ENCODE assay signal across 8 cellular contexts in the genomic region with DNA sequence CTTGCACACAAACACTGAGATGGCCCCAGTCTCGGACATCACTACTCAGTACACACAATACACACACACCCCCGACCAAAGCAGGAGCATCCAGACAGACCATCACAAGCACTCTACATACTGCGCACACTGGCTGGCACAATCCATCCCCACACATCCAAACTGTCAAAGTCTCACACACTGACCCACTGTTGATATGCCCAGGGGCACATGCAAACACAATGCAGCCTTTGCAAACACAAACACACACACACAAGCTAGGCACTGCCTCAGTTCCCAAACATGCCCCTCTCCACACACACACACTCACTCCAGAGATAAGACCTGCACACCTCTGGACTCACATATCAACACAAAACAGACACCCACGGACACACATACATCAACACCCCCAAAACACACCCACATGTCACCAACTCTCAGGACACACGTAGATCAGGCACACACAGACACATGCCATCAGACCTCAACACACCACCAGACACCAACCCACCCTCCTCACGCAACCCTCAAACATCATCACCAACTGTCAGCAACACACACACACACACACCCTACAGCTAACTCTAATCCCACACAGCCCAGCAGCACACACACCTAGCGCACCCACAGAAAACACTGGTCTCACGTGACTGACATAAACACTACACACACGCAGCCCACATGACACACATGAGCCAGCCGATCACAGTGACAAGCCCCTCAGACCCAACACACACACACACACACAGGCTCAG. TPM values are rescaled to one million over a fixed set of nuclear protein-coding genes. Genes with fewer than 3 reads are reported as not detected.
DNase-seq lines count a peak whose midpoint lies in the region; ATAC-seq lines count a peak whose summit lies in the region.

No MANE protein-coding gene starts in this region.

- no peaks in the 10 kb centered on the region for H3K27me3 Mint-ChIP-seq in activated CD4-positive, alpha-beta T cell treated with anti-CD3 and anti-CD28 coated beads for 36 hours
- no peaks in the 10 kb centered on the region for H3K27me3 Mint-ChIP-seq in effector memory CD8-positive, alpha-beta T cell

- CTCF ChIA-PET in activated CD4-positive, alpha-beta T cell treated with anti-CD3 and anti-CD28 coated beads for 36 hours (lab: Charles Lee) = no interaction called here

- intact Hi-C loops in activated CD4-positive, alpha-beta T cell treated with anti-CD3 and anti-CD28 coated beads for 36 hours (cut with DNase I, micrococcal nuclease) = loop anchor here (5.0 kb wide), 2 partner anchors 72 to 627 kb away; a partner anchor contains a TSS

- POLR2A ChIA-PET in activated CD4-positive, alpha-beta T cell treated with anti-CD3 and anti-CD28 coated beads for 36 hours (lab: Charles Lee) = interaction anchor here (0.6 to 1.1 kb wide), 2 partner anchors 15 to 50 kb away, joined by 3 to 5 read pairs; no protein-coding TSS in a partner anchor

- H3K9me3 Mint-ChIP-seq in activated CD4-positive, alpha-beta T cell treated with anti-CD3 and anti-CD28 coated beads for 36 hours (ENCODE audit: low read depth) = no peaks in the 10 kb centered on the region
- H3K9me3 Mint-ChIP-seq in effector memory CD8-positive, alpha-beta T cell = no peaks in the 10 kb centered on the region

- H3K4me1 Mint-ChIP-seq in activated CD4-positive, alpha-beta T cell treated with anti-CD3 and anti-CD28 coated beads for 36 hours = peaks cover 35% of the 10 kb centered on the region
- H3K4me1 Mint-ChIP-seq in effector memory CD8-positive, alpha-beta T cell (ENCODE audit: low read depth in 2 of 2) = peaks cover 24 to 30% of the 10 kb centered on the region in 2 donors

- peak; percentile 41 for DNase-seq in activated CD4-positive, alpha-beta T cell treated with anti-CD3 and anti-CD28 coated beads for 36 hours
- DNase-seq in activated CD4-positive, alpha-beta T cell treated with anti-CD3 and anti-CD28 coated beads, Interleukin-2, amount 50 U/mL, for 1 hour = no peak
- DNase-seq in RPMI7951 (ENCODE audit: low read depth) (peak; percentile 36), nucleus accumbens (lab: John Stamatoyannopoulos, UW) (peak in 29 of 56 donors; percentile 7 to 59 (median 32)), A172 (ENCODE audit: low spot score) (no peak), globus pallidus (ENCODE audit: low spot score) (no peak)
- peak; percentile 40 to 50 (median 46) for DNase-seq in effector memory CD8-positive, alpha-beta T cell

- no peak for ATAC-seq in activated CD4-positive, alpha-beta T cell treated with anti-CD3 and anti-CD28 coated beads for 36 hours
- peak; percentile 3 for ATAC-seq in effector memory CD8-positive, alpha-beta T cell (replicated peaks)
- no peak for ATAC-seq in HG02870 (IDR thresholded peaks at IDR 0.05; ENCODE audit: unreplicated experiment)

- H3K4me3 Mint-ChIP-seq in activated CD4-positive, alpha-beta T cell treated with anti-CD3 and anti-CD28 coated beads for 36 hours = no peak overlapping the region
- no peak overlapping the region for H3K4me3 Mint-ChIP-seq in effector memory CD8-positive, alpha-beta T cell

- no peak overlapping the region for H3K27ac Mint-ChIP-seq in activated CD4-positive, alpha-beta T cell treated with anti-CD3 and anti-CD28 coated beads for 36 hours
- H3K27ac Mint-ChIP-seq in effector memory CD8-positive, alpha-beta T cell = no peak overlapping the region

- H3K36me3 Mint-ChIP-seq in activated CD4-positive, alpha-beta T cell treated with anti-CD3 and anti-CD28 coated beads for 36 hours (ENCODE audit: low read depth) = peaks cover 6% of the 10 kb centered on the region
- peaks cover 45% of the 10 kb centered on the region for H3K36me3 Mint-ChIP-seq in effector memory CD8-positive, alpha-beta T cell (ENCODE audit: insufficient read depth)

RNA-seq across cellular contexts. Expression of a gene that starts 1.9 kb away (rescaled TPM):
- total RNA-seq in activated CD4-positive, alpha-beta T cell treated with anti-CD3 and anti-CD28 coated beads for 36 hours = 10 to 100 TPM in 1 of 2 experiments, 1 to 10 TPM in 1; 8.1 to 12.0 TPM
- 1.8 and 2.2 TPM in 2 replicates for total RNA-seq in RPMI7951 (2014; rRNA removed; shearing (Covaris generic))
- 5.7 and 7.6 TPM in 2 replicates for total RNA-seq in A172 (2014; rRNA removed; shearing (Covaris generic))

RNA-seq across cellular contexts. Expression of a gene that starts 27.2 kb away (rescaled TPM):
- 10 to 100 TPM; 22.4 to 30.6 TPM for total RNA-seq in activated CD4-positive, alpha-beta T cell treated with anti-CD3 and anti-CD28 coated beads for 36 hours
- 3.2 and 6.5 TPM in 2 replicates for total RNA-seq in RPMI7951 (2014; rRNA removed; shearing (Covaris generic))
- 2.6 and 3.7 TPM in 2 replicates for total RNA-seq in A172 (2014; rRNA removed; shearing (Covaris generic))

RNA-seq across cellular contexts. Expression of a gene that starts 45.6 kb away (rescaled TPM):
- 10 to 100 TPM; 11.7 to 13.2 TPM for total RNA-seq in activated CD4-positive, alpha-beta T cell treated with anti-CD3 and anti-CD28 coated beads for 36 hours
- total RNA-seq in RPMI7951 (2014; rRNA removed; shearing (Covaris generic)) = 1.8 and 1.9 TPM in 2 replicates
- 0.19 and 0.41 TPM in 2 replicates for total RNA-seq in A172 (2014; rRNA removed; shearing (Covaris generic))

Comparison
In these comparisons a context has a peak if more than half of its experiments do, and no peak if none do; other contexts are left out.
1. DNase-seq: peak in activated CD4-positive, alpha-beta T cell treated with anti-CD3 and anti-CD28 coated beads for 36 hours (single experiment), RPMI7951 (single experiment), effector memory CD8-positive, alpha-beta T cell (3 of 3) and nucleus accumbens (29 of 56); none in activated CD4-positive, alpha-beta T cell treated with anti-CD3 and anti-CD28 coated beads, Interleukin-2, amount 50 U/mL, for 1 hour (single experiment), A172 (single experiment) and globus pallidus (single experiment).